Comparison of ENCODE assay signal across 8 cellular contexts in the genomic region with DNA sequence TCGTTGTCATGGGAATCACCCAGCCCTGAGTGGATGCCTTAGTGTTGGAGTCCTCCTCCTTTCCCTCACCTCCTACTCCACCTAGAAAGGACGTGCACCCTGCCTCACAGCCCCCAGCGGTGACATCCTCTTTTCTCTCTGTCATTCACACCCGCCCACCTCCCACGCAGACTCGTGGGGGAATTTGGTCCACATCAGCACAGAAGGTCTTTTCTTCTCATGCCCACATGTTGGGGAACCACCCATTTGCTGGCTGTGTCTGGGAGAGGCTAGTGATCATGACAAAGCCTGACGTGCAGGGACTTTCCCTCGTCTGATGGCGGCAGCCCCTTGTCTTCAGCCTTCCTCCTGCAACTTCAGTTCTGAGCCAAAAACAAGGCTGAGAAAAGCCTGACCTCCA.
DNase-seq lines count a peak whose midpoint lies in the region; ATAC-seq and TF ChIP-seq lines count a peak whose summit lies in the region.

No MANE protein-coding gene starts in this region.

- peak; percentile 77 for DNase-seq in activated CD4-positive, CD25-positive, alpha-beta regulatory T cell treated with anti-CD3 and anti-CD28 coated beads, Interleukin-2, amount 50 U/mL, for 72 hours
- DNase-seq in germinal center (ENCODE audit: low spot score) = peak; percentile 24
- DNase-seq in pons (ENCODE audit: low spot score) = no peak
- DNase-seq in GF-D8 (lab: John Stamatoyannopoulos, UW) = no peak
- no peak for DNase-seq in NCI-H128 (lab: John Stamatoyannopoulos, UW; ENCODE audit: unreplicated experiment)
- DNase-seq in BE2C = no peak

- no peak for TF ChIP-seq CTCF in BE2C (IDR thresholded peaks at IDR 0.05; ENCODE audit: low read depth, low read length)

- H3K9me3 ChIP-seq in BE2C = no peaks in the 10 kb centered on the region

- no peak overlapping the region for H3K4me3 ChIP-seq in BE2C (ENCODE audit: low read depth, low read length)

- peak; percentile 74 for ATAC-seq in GM18508 (IDR thresholded peaks at IDR 0.05; ENCODE audit: insufficient read depth, unreplicated experiment)
- ATAC-seq in HG02840 (IDR thresholded peaks at IDR 0.05; ENCODE audit: low FRiP score, unreplicated experiment) = peak; percentile 82

- H3K4me1 ChIP-seq in BE2C = no peaks in the 10 kb centered on the region

- no peaks in the 10 kb centered on the region for H3K36me3 ChIP-seq in BE2C

- H3K27me3 ChIP-seq in BE2C = no peaks in the 10 kb centered on the region

Comparison
In these comparisons a context has a peak if more than half of its experiments do, and no peak if none do; other contexts are left out.
1. DNase-seq: peak in activated CD4-positive, CD25-positive, alpha-beta regulatory T cell treated with anti-CD3 and anti-CD28 coated beads, Interleukin-2, amount 50 U/mL, for 72 hours (single experiment) and germinal center (single experiment); none in pons (single experiment), GF-D8 (single experiment), NCI-H128 (single experiment) and BE2C (single experiment).